3 cellular contexts compared by ENCODE assay signal in the genomic region with DNA sequence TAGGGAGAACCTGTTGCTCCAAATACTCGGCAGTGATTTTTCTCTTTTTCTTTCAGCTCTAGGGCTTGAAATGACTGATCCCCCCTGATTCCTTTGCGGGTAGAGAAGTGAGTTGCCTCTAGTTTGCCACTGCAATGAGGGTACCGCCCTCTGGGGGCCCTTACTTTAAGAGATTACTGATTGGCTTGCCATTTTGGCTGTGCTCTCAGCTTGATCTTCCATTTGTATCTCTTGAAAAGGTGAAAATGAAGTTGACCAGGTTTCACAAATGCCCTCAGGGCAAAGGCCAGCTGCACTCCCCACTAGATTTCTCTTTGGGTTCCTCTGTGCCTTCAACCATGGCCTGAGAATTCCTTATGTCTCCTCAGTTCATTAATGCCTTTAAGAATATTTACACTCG. TPM values are rescaled to one million over a fixed set of nuclear protein-coding genes. Genes with fewer than 3 reads are reported as not detected.
"Had no signal": no experiment of that assay in that cellular context is flagged by ENCODE, and none has a peak within 500 bp of the region (broad histone marks: within the 10 kb centered on the region; RNA-seq: fewer than 3 reads in every experiment).

No MANE protein-coding gene starts in this region.

RNA-seq across cellular contexts. Expression of gene ZDHHC11B, which starts 13.5 kb away (rescaled TPM):
- total RNA-seq: LHCN-M2, MCF 10A, RPMI7951 had no signal
